15 cellular contexts compared by ENCODE assay signal in genomic region chr20:38024496-38024895, GRCh38.
"Had no signal": no experiment of that assay in that cellular context is flagged by ENCODE, and none has a peak within 500 bp of the region (broad histone marks: within the 10 kb centered on the region; RNA-seq: fewer than 3 reads in every experiment).

No MANE protein-coding gene starts in this region.

- H3K9me3 ChIP-seq: pancreas, tibial nerve, vagina had no signal

- H3K36me3 ChIP-seq: pancreas had no signal

- DNase-seq: activated CD4-positive, alpha-beta T cell treated with anti-CD3 and anti-CD28 coated beads, Interleukin-2, amount 10 ng/mL, durations not matched to agents 7 days and 5 days; activated CD4-positive, CD25-positive, alpha-beta regulatory T cell; activated CD8-positive, alpha-beta memory T cell treated with anti-CD3 and anti-CD28 coated beads for 24 hours; activated naive CD8-positive, alpha-beta T cell treated with anti-CD3 and anti-CD28 coated beads for 36 hours; amygdala; effector CD8-positive, alpha-beta T cell; foreskin keratinocyte; glutamatergic neuron; nephron progenitor cell; pancreas; stimulated activated CD4-positive, alpha-beta T cell treated with anti-CD3 and anti-CD28 coated beads, Interleukin-4, amount 100 ng/mL, for 24 hours; stimulated activated naive CD4-positive, alpha-beta T cell; substantia nigra had no signal

- FAIRE-seq: pancreas had no signal

- H3K27ac ChIP-seq: foreskin keratinocyte, pancreas, tibial nerve, vagina had no signal

- H3K27me3 ChIP-seq: foreskin keratinocyte, pancreas, tibial nerve, vagina had no signal

- H3K4me1 ChIP-seq: vagina had no signal

- H3K4me3 ChIP-seq: pancreas, tibial nerve, vagina had no signal

- ATAC-seq: foreskin keratinocyte had no signal
